Comparison of ENCODE assay signal across 9 cellular contexts in genomic region chr7:100482728-100483100, GRCh38. TPM values are rescaled to one million over a fixed set of nuclear protein-coding genes. Genes with fewer than 3 reads are reported as not detected.
DNase-seq lines count a peak whose midpoint lies in the region; ATAC-seq and TF ChIP-seq lines count a peak whose summit lies in the region.
"Had no signal": no experiment of that assay in that cellular context is flagged by ENCODE, and none has a peak within 500 bp of the region (broad histone marks: within the 10 kb centered on the region; RNA-seq: fewer than 3 reads in every experiment).

No MANE protein-coding gene starts in this region.

- peaks cover 5% of the 10 kb centered on the region for H3K36me3 Mint-ChIP-seq in activated B cell treated with CpG ODN at 0.5 μM for 24 hours (ENCODE audit: low read depth)

- H3K27ac ChIP-seq in right cardiac atrium (ENCODE audit: low read length) (no peak overlapping the region), skin epidermis (peak overlapping the region in 8 of 21 experiments; percentile 4 to 76 (median 63))

- ATAC-seq in activated B cell treated with CpG ODN at 0.5 μM for 24 hours (ENCODE audit: low read depth) (no peak), right cardiac atrium (no peak), GM19467 (IDR thresholded peaks at IDR 0.05; ENCODE audit: unreplicated experiment) (no peak)

- 35% methylated on average over 16 of the region's 16 CpGs for WGBS in right cardiac atrium

- H3K9me3 Mint-ChIP-seq in activated B cell treated with CpG ODN at 0.5 μM for 24 hours, result no peaks in the 10 kb centered on the region

- H3K4me3 Mint-ChIP-seq in activated B cell treated with CpG ODN at 0.5 μM for 24 hours, result peak overlapping the region; percentile 76

- no peak for TF ChIP-seq CTCF in activated B cell treated with CpG ODN at 0.5 μM for 24 hours (IDR thresholded peaks at IDR 0.05)

- H3K4me3 ChIP-seq in HAP-1 (peak overlapping the region; percentile 43), right cardiac atrium (ENCODE audit: low read length) (peak overlapping the region; percentile 71), skin epidermis (peak overlapping the region; percentile 40 to 65 (median 48))

- intact Hi-C loops in activated B cell treated with CpG ODN at 0.5 μM for 24 hours (cut with micrococcal nuclease) (loop anchor here (1.0 kb wide), 2 partner anchors 13 to 77 kb away; no protein-coding TSS in a partner anchor), right cardiac atrium (cut with DNase I) (loop anchor here in 1 of 4 donors (5.0 kb wide), 1 partner anchor 75 kb away; no protein-coding TSS in a partner anchor)

- in situ Hi-C loops in HAP-1 (cut with MboI; ENCODE audit: low sequenced_read_pairs), result no loop called here

- no peaks in the 10 kb centered on the region for H3K36me3 ChIP-seq in HAP-1 (replicated peaks)

- H3K4me1 Mint-ChIP-seq in activated B cell treated with CpG ODN at 0.5 μM for 24 hours, result peaks cover 12% of the 10 kb centered on the region

- H3K9me3 ChIP-seq in HAP-1 (no peaks in the 10 kb centered on the region), right cardiac atrium (ENCODE audit: control insufficient read depth, low read length) (no peaks in the 10 kb centered on the region)

- POLR2A ChIA-PET in activated B cell treated with CpG ODN at 0.5 μM for 24 hours (lab: Charles Lee), result interaction anchor here (0.5 to 0.6 kb wide), 2 partner anchors 72 to 109 kb away, joined by 3 to 11 read pairs; no protein-coding TSS in a partner anchor

- no peak overlapping the region for H3K27ac Mint-ChIP-seq in activated B cell treated with CpG ODN at 0.5 μM for 24 hours

- peaks cover 8% of the 10 kb centered on the region for H3K4me1 ChIP-seq in HAP-1
- peaks cover 3% of the 10 kb centered on the region for H3K4me1 ChIP-seq in right cardiac atrium (ENCODE audit: control insufficient read depth, insufficient read depth, low read length)

- CTCF ChIA-PET in activated B cell treated with CpG ODN at 0.5 μM for 24 hours (lab: Charles Lee), result interaction anchor here (0.6 to 1.9 kb wide), 10 partner anchors 9 to 103 kb away, joined by 3 to 19 read pairs (median 4); partner anchors contain the start of genes FBXO24 and LRCH4

- DNase-seq in HAP-1 (ENCODE audit: low spot score in 2 of 2) (no peak), activated B cell treated with CpG ODN at 0.5 μM for 24 hours (no peak), right cardiac atrium (no peak), kidney glomerular epithelial cell (lab: John Stamatoyannopoulos, UW) (no peak), SHP77 (lab: John Stamatoyannopoulos, UW) (no peak)
- no peak for DNase-seq in stimulated activated naive CD4-positive, alpha-beta T cell (lab: John Stamatoyannopoulos, UW)
- DNase-seq: SHP77 treated with DMSO at 0.1 percent for 48 hours had no signal

- no peaks in the 10 kb centered on the region for H3K27me3 ChIP-seq in HAP-1 (ENCODE audit: low read depth)
- no peaks in the 10 kb centered on the region for H3K27me3 ChIP-seq in right cardiac atrium (ENCODE audit: control insufficient read depth, insufficient read depth)

- H3K27me3 Mint-ChIP-seq in activated B cell treated with CpG ODN at 0.5 μM for 24 hours, result peaks cover 3% of the 10 kb centered on the region

RNA-seq across cellular contexts. Expression of gene NYAP1, which starts 1.0 kb away (rescaled TPM):
- total RNA-seq in activated B cell treated with CpG ODN at 0.5 μM for 24 hours (not detected in 2 replicates), right cardiac atrium (1 to 10 TPM in 1 of 4 donors, under 1 TPM in 3; 0.39 to 1.1 (median 0.65) TPM)
- polyA plus RNA-seq in right cardiac atrium, result 0.79 TPM

RNA-seq across cellular contexts. Expression of gene TSC22D4, which starts 3.7 kb away (rescaled TPM):
- total RNA-seq in activated B cell treated with CpG ODN at 0.5 μM for 24 hours, result 60.2 and 68.7 TPM in 2 replicates
- 10 to 100 TPM; 36.7 to 63.6 (median 48.6) TPM for total RNA-seq in right cardiac atrium
- polyA plus RNA-seq in right cardiac atrium, result 61.2 TPM

RNA-seq across cellular contexts. Expression of gene SPACDR, which starts 18.7 kb away (rescaled TPM):
- total RNA-seq in activated B cell treated with CpG ODN at 0.5 μM for 24 hours, result 2.3 and 2.7 TPM in 2 replicates
- total RNA-seq in right cardiac atrium, result under 1 TPM in 1 of 4 donors, not detected in 3; 0.44 TPM
- polyA plus RNA-seq in right cardiac atrium, result 0.11 TPM

RNA-seq across cellular contexts. Expression of gene PPP1R35, which starts 46.4 kb away (rescaled TPM):
- total RNA-seq in activated B cell treated with CpG ODN at 0.5 μM for 24 hours (41.2 and 45.0 TPM in 2 replicates), right cardiac atrium (10 to 100 TPM; 14.8 to 17.7 (median 16.5) TPM)
- polyA plus RNA-seq in right cardiac atrium, result 20.3 TPM

RNA-seq across cellular contexts. Expression of gene MEPCE, which starts 53.1 kb away (rescaled TPM):
- total RNA-seq in activated B cell treated with CpG ODN at 0.5 μM for 24 hours, result 61.0 and 65.5 TPM in 2 replicates
- 10 to 100 TPM; 18.7 to 24.6 (median 23.2) TPM for total RNA-seq in right cardiac atrium
- polyA plus RNA-seq in right cardiac atrium, result 20.4 TPM
